In genomic region chr19:36488816-36489138, GRCh38 we compare ENCODE assay signal across 8 cellular contexts. TPM values are rescaled to one million over a fixed set of nuclear protein-coding genes. Genes with fewer than 3 reads are reported as not detected.
A peak's percentile ranks its signal among the peaks of the same experiment; 100 is the strongest.
DNase-seq lines count a peak whose midpoint lies in the region; ATAC-seq and TF ChIP-seq lines count a peak whose summit lies in the region.

No MANE protein-coding gene starts in this region.

- H3K9ac ChIP-seq in HCT116 (ENCODE audit: low read length): peak overlapping the region; percentile 79

- H3K4me3 ChIP-seq in HCT116 (replicated peaks in 1 of 2; ENCODE audit: low read depth in 1 of 2, low read length in 2 of 2) (peak overlapping the region; percentile 68 to 91), foreskin fibroblast (ENCODE audit: low read depth in 1 of 2, low read length in 2 of 2) (peak overlapping the region; percentile 71 to 89)

- peaks cover 12% of the 10 kb centered on the region for H3K4me1 Mint-ChIP-seq in progenitor cell of endocrine pancreas (ENCODE audit: low read depth)

- peaks cover 15% of the 10 kb centered on the region for H3K36me3 Mint-ChIP-seq in progenitor cell of endocrine pancreas (ENCODE audit: insufficient read depth)

- TF ChIP-seq RAD21 in HCT116 (IDR thresholded peaks at IDR 0.05; ENCODE audit: low read depth): no peak

- H3K9me2 ChIP-seq in HCT116 (ENCODE audit: insufficient read depth): no peaks in the 10 kb centered on the region

- peaks cover 9% of the 10 kb centered on the region for H3K9me3 Mint-ChIP-seq in progenitor cell of endocrine pancreas (ENCODE audit: low read depth)

- intact Hi-C loops in HCT116 (cut with micrococcal nuclease): loop anchor here (1.0 to 5.0 kb wide), 3 partner anchors 361 to 1290 kb away; partner anchors contain the start of gene ZNF573

- H3K4me2 ChIP-seq in HCT116 (ENCODE audit: low read length): peak overlapping the region; percentile 95

- BruUV-seq in HCT116 (replicated peaks; lab: Mats Ljungman, UMichigan): TSS peak; percentile 70

- H4K20me1 ChIP-seq in HCT116 (ENCODE audit: insufficient read depth): no peaks in the 10 kb centered on the region

- H3K4me3 Mint-ChIP-seq in progenitor cell of endocrine pancreas (ENCODE audit: low read depth): peak overlapping the region; percentile 98

- POLR2A ChIA-PET in HCT116 (lab: Charles Lee): interaction anchor here (1.4 to 1.7 kb wide), 2 partner anchors 274 to 374 kb away, joined by 5 read pairs; partner anchors contain the start of genes POLR2I, TBCB, ZNF146 and ZNF565

- H3K9me3 ChIP-seq in HCT116 (ENCODE audit: control insufficient read depth in 1 of 2, insufficient read depth in 1 of 2, low read depth in 1 of 2, low read length in 2 of 2): peaks cover 0 to 4% of the 10 kb centered on the region in 2 experiments; a peak in 1 of 4 replicates

- peak overlapping the region; percentile 74 for H3K27ac ChIP-seq in HCT116 (ENCODE audit: low read depth, low read length)

- peak; percentile 30 for DNase-seq in NCI-H1694 treated with DMSO at 0.1 percent for 48 hours (lab: John Stamatoyannopoulos, UW)
- no peak for DNase-seq in NCI-H1694 (lab: John Stamatoyannopoulos, UW)
- DNase-seq in HCT116 (ENCODE audit: low read depth, low spot score): peak; percentile 13
- peak; percentile 58 for DNase-seq in NCI-H1092 treated with DMSO at 0.1 percent for 48 hours (lab: John Stamatoyannopoulos, UW)
- DNase-seq in activated CD8-positive, alpha-beta memory T cell treated with anti-CD3 and anti-CD28 coated beads, Interleukin-2, amount 50 U/mL, for 4 hours: peak; percentile 44
- DNase-seq in foreskin fibroblast: peak; percentile 6 to 33
- no peak for DNase-seq in progenitor cell of endocrine pancreas (ENCODE audit: low spot score, unreplicated experiment)
- DNase-seq in kidney tubule cell (ENCODE audit: low spot score): no peak

- peaks cover 0 to 18% of the 10 kb centered on the region in 2 experiments; a peak in 2 of 4 replicates for H3K4me1 ChIP-seq in HCT116 (ENCODE audit: control insufficient read depth in 1 of 2, insufficient read depth in 2 of 2, low read length in 2 of 2)

- H3K27me3 Mint-ChIP-seq in progenitor cell of endocrine pancreas: no peaks in the 10 kb centered on the region

- TF ChIP-seq CTCF in HCT116 (IDR thresholded peaks at IDR 0.05 in 2 of 3, conservative IDR thresholded peaks at IDR 0.05 in 1 of 3; ENCODE audit: borderline replicate concordance in 1 of 3, insufficient read depth in 1 of 3, low read depth in 2 of 3, low read length in 2 of 3) (0 out of 6 replicates have a peak, but pooled peaks of 1 of the 3 experiments have one; percentile 11), foreskin fibroblast (IDR thresholded peaks at IDR 0.05; ENCODE audit: low read depth, low read length) (no peak), progenitor cell of endocrine pancreas (IDR thresholded peaks at IDR 0.05; ENCODE audit: unreplicated experiment) (peak; percentile 8)

- H3K27me3 ChIP-seq in HCT116 (ENCODE audit: insufficient read depth, low read length): no peaks in the 10 kb centered on the region

- peak overlapping the region; percentile 100 for H3K27ac Mint-ChIP-seq in progenitor cell of endocrine pancreas

- no peak for TF ChIP-seq POLR2A in HCT116 (IDR thresholded peaks at IDR 0.05; ENCODE audit: borderline replicate concordance, extremely low read depth, insufficient read depth, insufficient read length)

- peak; percentile 41 for ATAC-seq in HCT116

- peak overlapping the region; percentile 84 for H2AFZ ChIP-seq in HCT116 (ENCODE audit: low read depth, low read length, poor library complexity, severe bottlenecking)

- RAD21 ChIA-PET in HCT116 (lab: Charles Lee; ENCODE audit: low non-redundant PET in 1 of 2, low total read pairs in 2 of 2, uncharacterized antibody in 2 of 2, unreplicated experiment in 2 of 2): interaction anchor here in 1 of 2 experiments (0.9 kb wide), 1 partner anchor 274 kb away, joined by 3 read pairs; the partner anchor contains the start of genes ZNF146 and ZNF565

- H3K36me3 ChIP-seq in HCT116 (ENCODE audit: control insufficient read depth in 1 of 2, insufficient read depth in 2 of 2, low read length in 2 of 2): no peaks in the 10 kb centered on the region; a peak in 1 of 4 replicates

- H3K79me2 ChIP-seq in HCT116 (ENCODE audit: insufficient read depth, low read length): peaks cover 11% of the 10 kb centered on the region; the same call in 1 of the 2 replicates

- CTCF ChIA-PET in HCT116 (lab: Charles Lee): interaction anchor here (1.5 kb wide), 1 partner anchor 361 kb away, joined by 7 read pairs; no protein-coding TSS in a partner anchor

TF ChIP-seq in HCT116, 20 proteins besides CTCF, POLR2A, EP300 and RAD21:
- TF ChIP-seq YY1 (IDR thresholded peaks at IDR 0.05; ENCODE audit: extremely low read depth, insufficient replicate concordance, low read depth, low read length) (no peak), ZNF274 (IDR thresholded peaks at IDR 0.05; ENCODE audit: low read depth, low read length) (no peak), SIN3A (IDR thresholded peaks at IDR 0.05; ENCODE audit: low read depth) (no peak), SP1 (IDR thresholded peaks at IDR 0.05; ENCODE audit: low read depth) (no peak)

RNA-seq across cellular contexts. Expression of gene ZNF566, which starts 0.6 kb away (rescaled TPM):
- total RNA-seq in HCT116 (2021; ENCODE audit: unreplicated experiment) (6.4 TPM), progenitor cell of endocrine pancreas (23.2 and 24.7 TPM in 2 replicates)
- polyA plus RNA-seq in HCT116 (2012): 1.1 and 2.8 TPM in 2 replicates

RNA-seq across cellular contexts. Expression of gene ZNF260, which starts 39.3 kb away (rescaled TPM):
- total RNA-seq in HCT116 (2021; ENCODE audit: unreplicated experiment) (0.07 TPM), progenitor cell of endocrine pancreas (38.3 and 45.4 TPM in 2 replicates)
- not detected in 2 replicates for polyA plus RNA-seq in HCT116 (2012)

Comparison
In these comparisons a context has a peak if more than half of its experiments do, and no peak if none do; other contexts are left out.
1. DNase-seq: peak in NCI-H1694 treated with DMSO at 0.1 percent for 48 hours (single experiment), HCT116 (single experiment), NCI-H1092 treated with DMSO at 0.1 percent for 48 hours (single experiment), activated CD8-positive, alpha-beta memory T cell treated with anti-CD3 and anti-CD28 coated beads, Interleukin-2, amount 50 U/mL, for 4 hours (single experiment) and foreskin fibroblast (2 of 2); none in NCI-H1694 (single experiment), progenitor cell of endocrine pancreas (single experiment) and kidney tubule cell (single experiment).
2. RNA of gene ZNF260, which starts 39.3 kb away (total RNA-seq): 38.3 to 45.4 TPM in progenitor cell of endocrine pancreas; 0.07 TPM in HCT116 (single experiment); every median in the first group is over 10 times any median in the second.